15 cellular contexts compared by ENCODE assay signal in genomic region chr6:1201547-1202200, GRCh38.
DNase-seq lines count a peak whose midpoint lies in the region; ATAC-seq and TF ChIP-seq lines count a peak whose summit lies in the region.
"Had no signal": no experiment of that assay in that cellular context is flagged by ENCODE, and none has a peak within 500 bp of the region (broad histone marks: within the 10 kb centered on the region; RNA-seq: fewer than 3 reads in every experiment).

No MANE protein-coding gene starts in this region.

- H4K20me1 ChIP-seq in DND-41 (ENCODE audit: insufficient read depth, low read length), result no peaks in the 10 kb centered on the region

- H3K9ac ChIP-seq in DND-41 (ENCODE audit: low read depth, low read length), result no peak overlapping the region

- H3K4me3 ChIP-seq in DND-41 (ENCODE audit: low read depth in 1 of 2, low read length in 2 of 2) (no peak overlapping the region), retinal pigment epithelial cell (ENCODE audit: low read length) (no peak overlapping the region)
- H3K4me3 ChIP-seq: SK-N-MC had no signal

- 0 out of 3 replicates have a peak, but pooled peaks have one; percentile 19 for ATAC-seq in DND-41 (ENCODE audit: insufficient read depth, low read depth)
- peak; percentile 22 for ATAC-seq in activated naive CD8-positive, alpha-beta T cell treated with anti-CD3 and anti-CD28 coated beads, Interleukin-2, amount 50 U/mL, for 24 hours
- ATAC-seq in GM18517 (IDR thresholded peaks at IDR 0.05; ENCODE audit: unreplicated experiment), result no peak
- ATAC-seq in HG03432 (IDR thresholded peaks at IDR 0.05; ENCODE audit: unreplicated experiment), result no peak

- peaks cover 11% of the 10 kb centered on the region for H3K4me1 Mint-ChIP-seq in activated naive CD8-positive, alpha-beta T cell treated with anti-CD3 and anti-CD28 coated beads, Interleukin-2, amount 50 U/mL, for 24 hours

- H3K27me3 ChIP-seq in DND-41 (ENCODE audit: insufficient read depth, low read length, poor library complexity), result peaks cover 8% of the 10 kb centered on the region

- no peaks in the 10 kb centered on the region for H3K36me3 Mint-ChIP-seq in activated naive CD8-positive, alpha-beta T cell treated with anti-CD3 and anti-CD28 coated beads, Interleukin-2, amount 50 U/mL, for 24 hours (ENCODE audit: low read depth)
- H3K36me3 Mint-ChIP-seq: CD8-positive, alpha-beta memory T cell had no signal

- no peaks in the 10 kb centered on the region for H3K9me3 ChIP-seq in DND-41 (ENCODE audit: insufficient read depth, low read length, severe bottlenecking)

- H3K4me1 ChIP-seq in DND-41 (ENCODE audit: insufficient read depth, low read length), result no peaks in the 10 kb centered on the region

- TF ChIP-seq CTCF in DND-41 (IDR thresholded peaks at IDR 0.05; ENCODE audit: borderline replicate concordance, extremely low read depth, low read length, poor library complexity, severe bottlenecking), result no peak
- no peak for TF ChIP-seq CTCF in retinal pigment epithelial cell (conservative IDR thresholded peaks at IDR 0.05; ENCODE audit: low read depth, low read length)

- no peaks in the 10 kb centered on the region for H3K9me3 Mint-ChIP-seq in activated naive CD8-positive, alpha-beta T cell treated with anti-CD3 and anti-CD28 coated beads, Interleukin-2, amount 50 U/mL, for 24 hours
- H3K9me3 Mint-ChIP-seq: CD8-positive, alpha-beta memory T cell had no signal

- H3K4me3 Mint-ChIP-seq in activated naive CD8-positive, alpha-beta T cell treated with anti-CD3 and anti-CD28 coated beads, Interleukin-2, amount 50 U/mL, for 24 hours, result no peak overlapping the region
- H3K4me3 Mint-ChIP-seq: CD8-positive, alpha-beta memory T cell had no signal

- H3K4me2 ChIP-seq in DND-41 (ENCODE audit: insufficient read depth, low read length), result no peak overlapping the region

- H3K27ac ChIP-seq in DND-41 (ENCODE audit: low read length), result no peak overlapping the region
- H3K27ac ChIP-seq: SK-N-MC had no signal

- no peaks in the 10 kb centered on the region for H3K79me2 ChIP-seq in DND-41 (ENCODE audit: insufficient read depth, low read length)

- no peaks in the 10 kb centered on the region for H3K36me3 ChIP-seq in DND-41 (ENCODE audit: insufficient read depth, low read length)

- DNase-seq in DND-41 (no peak), ELR (ENCODE audit: low read depth) (peak; percentile 7), retinal pigment epithelial cell (ENCODE audit: low read depth) (peak; percentile 71), NCI-H446 (lab: John Stamatoyannopoulos, UW) (no peak)
- peak; percentile 12 for DNase-seq in activated naive CD8-positive, alpha-beta T cell treated with anti-CD3 and anti-CD28 coated beads, Interleukin-2, amount 50 U/mL, for 24 hours
- DNase-seq: CD8-positive, alpha-beta memory T cell; NCI-H1048; NCI-H146; NCI-H2107; NCI-H226; NCI-H69; NK-92 treated with Interleukin-12 subunit alpha and Interleukin-12 subunit beta, amount 100 ng/mL, for 24 hours had no signal

- no peak overlapping the region for H3K27ac Mint-ChIP-seq in activated naive CD8-positive, alpha-beta T cell treated with anti-CD3 and anti-CD28 coated beads, Interleukin-2, amount 50 U/mL, for 24 hours
- H3K27ac Mint-ChIP-seq: CD8-positive, alpha-beta memory T cell had no signal

- H2AFZ ChIP-seq in DND-41 (ENCODE audit: low read depth, low read length), result no peak overlapping the region

- peaks cover 14% of the 10 kb centered on the region for H3K27me3 Mint-ChIP-seq in activated naive CD8-positive, alpha-beta T cell treated with anti-CD3 and anti-CD28 coated beads, Interleukin-2, amount 50 U/mL, for 24 hours

Comparison
In these comparisons a context has a peak if more than half of its experiments do, and no peak if none do; other contexts are left out.
1. ATAC-seq: peak in DND-41 (single experiment) and activated naive CD8-positive, alpha-beta T cell treated with anti-CD3 and anti-CD28 coated beads, Interleukin-2, amount 50 U/mL, for 24 hours (single experiment); none in GM18517 (single experiment) and HG03432 (single experiment).
2. DNase-seq: peak in ELR (single experiment), activated naive CD8-positive, alpha-beta T cell treated with anti-CD3 and anti-CD28 coated beads, Interleukin-2, amount 50 U/mL, for 24 hours (single experiment) and retinal pigment epithelial cell (single experiment); none in DND-41 (single experiment) and NCI-H446 (0 of 2).